In the genomic region with DNA sequence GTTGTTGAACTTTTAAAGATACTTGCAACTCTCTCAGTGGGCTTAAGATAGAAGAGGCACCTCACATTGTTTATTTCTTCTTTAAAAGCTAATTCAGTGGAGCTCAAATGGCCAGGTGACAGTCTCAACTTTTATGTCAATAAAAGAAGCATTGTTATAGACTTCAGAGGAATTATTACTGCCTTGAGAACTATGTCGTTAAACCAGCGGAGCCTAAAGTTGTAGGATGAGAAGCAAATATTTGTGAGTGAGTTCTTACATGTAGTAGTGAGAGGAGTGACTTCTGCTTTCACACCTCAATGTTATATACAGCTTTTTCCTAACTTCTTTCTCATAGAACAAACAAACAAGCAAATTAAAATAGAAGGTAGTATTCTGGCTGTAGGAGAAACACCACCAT, we compare ENCODE assay signal across 16 cellular contexts. TPM values are rescaled to one million over a fixed set of nuclear protein-coding genes. Genes with fewer than 3 reads are reported as not detected.
DNase-seq lines count a peak whose midpoint lies in the region; ATAC-seq, FAIRE-seq and TF ChIP-seq lines count a peak whose summit lies in the region.
"Had no signal": no experiment of that assay in that cellular context is flagged by ENCODE, and none has a peak within 500 bp of the region (broad histone marks: within the 10 kb centered on the region; RNA-seq: fewer than 3 reads in every experiment).

No MANE protein-coding gene starts in this region.

- no peaks in the 10 kb centered on the region for H3K27me3 ChIP-seq in hepatocyte
- H3K27me3 ChIP-seq in prostate gland (replicated peaks; ENCODE audit: insufficient read depth): no peaks in the 10 kb centered on the region
- no peaks in the 10 kb centered on the region for H3K27me3 ChIP-seq in left ventricle myocardium inferior (ENCODE audit: low read depth)

- H3K4me3 ChIP-seq in LNCaP clone FGC (ENCODE audit: low read depth, low read length): no peak overlapping the region
- H3K4me3 ChIP-seq in hepatocyte: no peak overlapping the region
- H3K4me3 ChIP-seq in prostate gland: no peak overlapping the region
- H3K4me3 ChIP-seq in left ventricle myocardium inferior: no peak overlapping the region

- H3K4me1 ChIP-seq in hepatocyte (ENCODE audit: insufficient read depth) (no peaks in the 10 kb centered on the region), prostate gland (replicated peaks) (no peaks in the 10 kb centered on the region), left ventricle myocardium inferior (peaks cover 1% of the 10 kb centered on the region)

- H3K4me2 ChIP-seq in hepatocyte: no peak overlapping the region

- H3K4me3 Mint-ChIP-seq in type B pancreatic cell: no peak overlapping the region
- H3K4me3 Mint-ChIP-seq: B cell; CD4-positive, alpha-beta T cell had no signal

- 41% methylated on average over 2 of the region's 2 CpGs for WGBS in hepatocyte (ENCODE audit: low lambda C conversion rate, missing lambda C conversion rate)
- 33% methylated on average over 2 of the region's 2 CpGs for WGBS in prostate gland

- DNase-seq in GM19239 (ENCODE audit: insufficient read length, low spot score) (no peak), LNCaP clone FGC (ENCODE audit: low read depth) (peak; percentile 78), hepatocyte (ENCODE audit: low spot score) (no peak), prostate gland (ENCODE audit: low spot score) (peak; percentile 23), left ventricle myocardium inferior (no peak), type B pancreatic cell (ENCODE audit: extremely low spot score, unreplicated experiment) (no peak)
- DNase-seq: C1 segment of cervical spinal cord; Calu3; CD4-positive, alpha-beta T cell; DMS 273 treated with DMSO at 0.1 percent for 48 hours; HCEC 1CT; IMR-90 had no signal

- no peak overlapping the region for H3K27ac Mint-ChIP-seq in type B pancreatic cell
- H3K27ac Mint-ChIP-seq: B cell; CD4-positive, alpha-beta T cell had no signal

- FAIRE-seq in GM19239 (lab: Jason Lieb, UNC): peak; percentile 39
- FAIRE-seq: A204.1, GM18507 had no signal

- no peak for ATAC-seq in HG03175 (IDR thresholded peaks at IDR 0.05; ENCODE audit: unreplicated experiment)

- peaks cover 7% of the 10 kb centered on the region for H3K9me3 Mint-ChIP-seq in type B pancreatic cell
- H3K9me3 Mint-ChIP-seq: CD4-positive, alpha-beta T cell had no signal

- H2AFZ ChIP-seq in hepatocyte: peak overlapping the region; percentile 8

- no peak for TF ChIP-seq POLR2A in prostate gland (IDR thresholded peaks at IDR 0.05)

- H3K27me3 Mint-ChIP-seq in type B pancreatic cell: no peaks in the 10 kb centered on the region

- no peaks in the 10 kb centered on the region for H3K4me1 Mint-ChIP-seq in type B pancreatic cell (ENCODE audit: unreplicated experiment)
- H3K4me1 Mint-ChIP-seq: B cell had no signal

- no peaks in the 10 kb centered on the region for H3K36me3 Mint-ChIP-seq in type B pancreatic cell

- H3K27ac ChIP-seq in hepatocyte (no peak overlapping the region), prostate gland (no peak overlapping the region), left ventricle myocardium inferior (replicated peaks) (no peak overlapping the region)

- no peak for TF ChIP-seq CTCF in LNCaP clone FGC (IDR thresholded peaks at IDR 0.05; ENCODE audit: control insufficient read depth, extremely low read depth, insufficient read depth)
- TF ChIP-seq CTCF in hepatocyte (IDR thresholded peaks at IDR 0.05; ENCODE audit: poor library complexity): no peak
- TF ChIP-seq CTCF in prostate gland (IDR thresholded peaks at IDR 0.05): no peak
- TF ChIP-seq CTCF in left ventricle myocardium inferior (IDR thresholded peaks at IDR 0.05; ENCODE audit: borderline replicate concordance): no peak
- no peak for TF ChIP-seq CTCF in type B pancreatic cell (conservative IDR thresholded peaks at IDR 0.05)

- no peaks in the 10 kb centered on the region for H3K79me2 ChIP-seq in hepatocyte

- no peaks in the 10 kb centered on the region for H4K20me1 ChIP-seq in hepatocyte (ENCODE audit: insufficient read depth, poor library complexity, severe bottlenecking)

- H3K9me3 ChIP-seq in hepatocyte (ENCODE audit: low read depth) (no peaks in the 10 kb centered on the region), prostate gland (no peaks in the 10 kb centered on the region), left ventricle myocardium inferior (replicated peaks) (no peaks in the 10 kb centered on the region)

- H3K9me2 ChIP-seq in hepatocyte (replicated peaks; ENCODE audit: insufficient read depth): no peaks in the 10 kb centered on the region

- no peaks in the 10 kb centered on the region for H3K36me3 ChIP-seq in hepatocyte (replicated peaks; ENCODE audit: insufficient read depth, low read depth)
- H3K36me3 ChIP-seq in prostate gland: no peaks in the 10 kb centered on the region
- H3K36me3 ChIP-seq in left ventricle myocardium inferior: no peaks in the 10 kb centered on the region

- intact Hi-C loops in prostate gland (cut with DNase I) (no loop called here), left ventricle myocardium inferior (cut with micrococcal nuclease) (no loop called here)

RNA-seq across cellular contexts. Expression of gene DGKH, which starts 31.2 kb away (rescaled TPM):
- total RNA-seq in hepatocyte (7.2 and 8.5 TPM in 2 replicates), prostate gland (1 to 10 TPM; 4.6 to 8.9 TPM), left ventricle myocardium inferior (4.8 TPM), type B pancreatic cell (ENCODE audit: low replicate concordance) (4.1 and 9.6 TPM in 2 replicates)
- 3.6 and 4.8 TPM in 2 replicates for polyA plus RNA-seq in hepatocyte

RNA-seq across cellular contexts. Expression of gene VWA8, which starts 56.4 kb away (rescaled TPM):
- 19.5 and 26.6 TPM in 2 replicates for total RNA-seq in hepatocyte
- polyA plus RNA-seq in hepatocyte: 3.3 and 4.9 TPM in 2 replicates
- 10 to 100 TPM; 18.1 to 21.8 TPM for total RNA-seq in prostate gland
- 51.0 TPM for total RNA-seq in left ventricle myocardium inferior
- 15.1 and 19.6 TPM in 2 replicates for total RNA-seq in type B pancreatic cell (ENCODE audit: low replicate concordance)

Comparison
In these comparisons a context has a peak if more than half of its experiments do, and no peak if none do; other contexts are left out.
1. DNase-seq: peak in LNCaP clone FGC (single experiment) and prostate gland (single experiment); none in GM19239 (single experiment), hepatocyte (single experiment), left ventricle myocardium inferior (single experiment) and type B pancreatic cell (single experiment).